ENCODE assay signal across 8 cellular contexts in the genomic region with DNA sequence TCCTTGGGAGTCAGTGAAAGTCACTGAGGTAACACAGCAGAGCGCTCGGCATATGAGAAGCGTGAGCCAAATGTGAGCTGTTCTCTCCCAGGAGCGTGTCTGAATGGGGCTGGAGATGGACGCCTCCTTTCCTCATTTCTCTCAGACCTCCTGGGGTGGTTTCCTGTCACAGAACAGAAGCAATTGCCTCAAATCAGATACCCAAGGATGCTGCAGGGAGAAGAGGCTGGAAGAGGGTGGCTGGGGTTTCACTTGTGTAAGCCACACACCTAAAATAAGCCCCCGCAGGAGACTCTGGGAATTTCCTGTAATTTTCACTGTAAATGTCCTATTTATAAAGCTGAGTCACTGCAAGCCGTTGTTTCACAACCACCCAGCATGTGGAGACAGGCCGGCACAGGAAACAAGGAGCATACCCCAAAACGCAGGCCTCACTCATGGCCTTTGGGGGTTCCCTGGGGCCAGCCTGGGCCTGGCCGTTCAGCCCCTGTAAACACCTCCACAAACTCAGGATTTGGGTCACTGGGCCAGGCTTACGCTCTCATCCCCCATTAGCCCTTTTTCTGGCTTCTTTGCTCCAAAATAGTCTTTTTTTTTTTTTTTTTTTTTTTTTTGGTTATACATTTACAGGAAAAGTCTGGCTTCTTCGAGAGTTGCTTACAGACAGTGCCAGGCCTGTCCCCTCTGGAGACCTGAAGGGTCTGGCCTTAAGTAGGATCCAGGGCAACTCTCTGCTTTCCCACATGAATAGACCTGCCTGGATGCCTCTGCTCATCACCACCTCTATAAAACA. TPM values are rescaled to one million over a fixed set of nuclear protein-coding genes. Genes with fewer than 3 reads are reported as not detected.
DNase-seq lines count a peak whose midpoint lies in the region; ATAC-seq and TF ChIP-seq lines count a peak whose summit lies in the region.

No MANE protein-coding gene starts in this region.

- 0 out of 2 replicates have a peak overlapping the region, but pooled peaks have one; percentile 11 for H3K27ac ChIP-seq in VCaP
- peak overlapping the region in 48 of 59 donors; percentile 1 to 78 (median 46) for H3K27ac ChIP-seq in dorsolateral prefrontal cortex

- H3K4me3 Mint-ChIP-seq in memory B cell: peak overlapping the region; percentile 93

- H3K27me3 ChIP-seq in dorsolateral prefrontal cortex: no peaks in the 10 kb centered on the region

- peak overlapping the region; percentile 98 for H3K27ac Mint-ChIP-seq in memory B cell

- H3K9me3 Mint-ChIP-seq in memory B cell: no peaks in the 10 kb centered on the region

- no peak for TF ChIP-seq CTCF in VCaP (conservative IDR thresholded peaks at IDR 0.05)
- peak in 1 of 56 donors; percentile 16 for TF ChIP-seq CTCF in dorsolateral prefrontal cortex (IDR thresholded peaks at IDR 0.05 in 54 of 56, conservative IDR thresholded peaks at IDR 0.05 in 2 of 56; ENCODE audit: low read depth in 1 of 56, partially characterized antibody in 56 of 56)

- H3K4me3 ChIP-seq in dorsolateral prefrontal cortex: peak overlapping the region in 2 of 59 donors; percentile 1 to 9

- H3K27me3 Mint-ChIP-seq in memory B cell: no peaks in the 10 kb centered on the region

- no peak for ATAC-seq in memory B cell (ENCODE audit: low read depth)

- DNase-seq in stimulated activated CD4-positive, alpha-beta T cell treated with anti-CD3 and anti-CD28 coated beads, Interleukin-1b, Interleukin-23, amount 100 ng/mL, for 48 hours: peak; percentile 44
- DNase-seq in stimulated activated CD4-positive, alpha-beta T cell treated with anti-CD3 and anti-CD28 coated beads, Interleukin-2, amount 100 ng/mL, for 48 hours: no peak
- DNase-seq in LHCN-M2 (ENCODE audit: low read depth): peak; percentile 94
- peak in 3 of 10 donors; percentile 32 to 61 (median 33) for DNase-seq in dorsolateral prefrontal cortex
- DNase-seq in memory B cell (ENCODE audit: low spot score in 2 of 2): no peak
- DNase-seq in superior temporal gyrus (ENCODE audit: extremely low spot score): peak; percentile 48
- no peak for DNase-seq in NCI-H1105 (lab: John Stamatoyannopoulos, UW)

- intact Hi-C loops in dorsolateral prefrontal cortex (cut with DNase I): no loop called here

- peaks cover 7% of the 10 kb centered on the region for H3K36me3 Mint-ChIP-seq in memory B cell

- peaks cover 47% of the 10 kb centered on the region for H3K4me1 Mint-ChIP-seq in memory B cell

RNA-seq across cellular contexts. Expression of gene VCPKMT, which starts 55.3 kb away (rescaled TPM):
- total RNA-seq in LHCN-M2 (2014; rRNA removed) (8.3 and 8.4 TPM in 2 replicates), dorsolateral prefrontal cortex (10 to 100 TPM in 105 of 120 experiments, 1 to 10 TPM in 15; 6.6 to 20.4 (median 13.4) TPM)
- 2.4 TPM for polyA plus RNA-seq in LHCN-M2 (2012)

Comparison
In these comparisons a context has a peak if more than half of its experiments do, and no peak if none do; other contexts are left out.
1. DNase-seq: peak in stimulated activated CD4-positive, alpha-beta T cell treated with anti-CD3 and anti-CD28 coated beads, Interleukin-1b, Interleukin-23, amount 100 ng/mL, for 48 hours (single experiment), LHCN-M2 (single experiment) and superior temporal gyrus (single experiment); none in stimulated activated CD4-positive, alpha-beta T cell treated with anti-CD3 and anti-CD28 coated beads, Interleukin-2, amount 100 ng/mL, for 48 hours (0 of 2), memory B cell (0 of 2) and NCI-H1105 (single experiment).